26 cellular contexts compared by ENCODE assay signal in genomic region chr21:31912501-31912900, GRCh38. TPM values are rescaled to one million over a fixed set of nuclear protein-coding genes. Genes with fewer than 3 reads are reported as not detected.
DNase-seq lines count a peak whose midpoint lies in the region; ATAC-seq and TF ChIP-seq lines count a peak whose summit lies in the region.
"Had no signal": no experiment of that assay in that cellular context is flagged by ENCODE, and none has a peak within 500 bp of the region (broad histone marks: within the 10 kb centered on the region; RNA-seq: fewer than 3 reads in every experiment).

No MANE protein-coding gene starts in this region.

- no peaks in the 10 kb centered on the region for H3K27me3 Mint-ChIP-seq in chondrocyte (ENCODE audit: low read depth)

- no peak overlapping the region for H4K5ac ChIP-seq in mesendoderm (ENCODE audit: low read length)

- no peak overlapping the region for H3K4me3 Mint-ChIP-seq in chondrocyte (ENCODE audit: unreplicated experiment)
- H3K4me3 Mint-ChIP-seq: B cell; CD8-positive, alpha-beta T cell; GM23338; IgD-negative memory B cell had no signal

- H3K9ac ChIP-seq in mesendoderm (ENCODE audit: low read length), result no peak overlapping the region
- H3K9ac ChIP-seq: KMS-11 had no signal

- no peak overlapping the region for H3K4me3 ChIP-seq in mesendoderm (ENCODE audit: low read length)
- H3K4me3 ChIP-seq in aorta (ENCODE audit: low read length in 2 of 2), result no peak overlapping the region
- H3K4me3 ChIP-seq: GM23338, SK-N-MC had no signal

- no peak overlapping the region for H3K23ac ChIP-seq in mesendoderm (ENCODE audit: low read length)

- peak; percentile 17 for DNase-seq in activated CD8-positive, alpha-beta memory T cell treated with anti-CD3 and anti-CD28 coated beads for 24 hours
- DNase-seq in activated CD8-positive, alpha-beta memory T cell treated with anti-CD3 and anti-CD28 coated beads, Interleukin-2, amount 50 U/mL, for 4 hours, result no peak
- DNase-seq in chondrocyte (ENCODE audit: low spot score), result no peak
- peak; percentile 36 for DNase-seq in mesendoderm
- no peak for DNase-seq in aorta
- DNase-seq: CD8-positive, alpha-beta T cell; DMS79 treated with DMSO at 0.1 percent for 48 hours; GF-D8; HCEC 1CT; MM.1S; NCI-H2029; NCI-H2227 treated with DMSO at 0.1 percent for 48 hours; NCI-H526 treated with DMSO at 0.1 percent for 48 hours; Right ventricle myocardium superior; RPMI8226 had no signal

- H3K4me1 ChIP-seq in mesendoderm (ENCODE audit: control insufficient read depth, low read depth, low read length) (peaks cover 38% of the 10 kb centered on the region), aorta (ENCODE audit: control insufficient read depth in 1 of 2, insufficient read depth in 2 of 2, low read length in 2 of 2) (no peaks in the 10 kb centered on the region)

- peaks cover 45% of the 10 kb centered on the region for H3K4me1 Mint-ChIP-seq in chondrocyte (ENCODE audit: low read depth)
- H3K4me1 Mint-ChIP-seq: B cell, IgD-negative memory B cell had no signal

- peak overlapping the region; percentile 33 for H3K27ac Mint-ChIP-seq in chondrocyte (ENCODE audit: unreplicated experiment)
- H3K27ac Mint-ChIP-seq: B cell; CD8-positive, alpha-beta T cell; GM23338; IgD-negative memory B cell had no signal

- peak overlapping the region; percentile 52 for H3K18ac ChIP-seq in mesendoderm (ENCODE audit: low read length)

- no peak overlapping the region for H3K4me2 ChIP-seq in mesendoderm (ENCODE audit: low read length)
- H3K4me2 ChIP-seq: KMS-11 had no signal

- TF ChIP-seq CTCF in chondrocyte (IDR thresholded peaks at IDR 0.05), result no peak

- intact Hi-C loops in aorta (cut with DNase I), result no loop called here

- H2AK5ac ChIP-seq in mesendoderm (ENCODE audit: low read length), result no peak overlapping the region

- H2BK120ac ChIP-seq in mesendoderm (ENCODE audit: low read depth, low read length), result no peak overlapping the region

- no peak overlapping the region for H3K4ac ChIP-seq in mesendoderm (ENCODE audit: low read depth, low read length)

- no peaks in the 10 kb centered on the region for H3K36me3 Mint-ChIP-seq in chondrocyte (ENCODE audit: low read depth)
- H3K36me3 Mint-ChIP-seq: CD8-positive, alpha-beta T cell; IgD-negative memory B cell had no signal

- H3K56ac ChIP-seq in mesendoderm (ENCODE audit: low read length), result peak overlapping the region; percentile 18

- H3K36me3 ChIP-seq in mesendoderm (ENCODE audit: control insufficient read depth, insufficient read depth, low read length), result no peaks in the 10 kb centered on the region
- no peaks in the 10 kb centered on the region for H3K36me3 ChIP-seq in aorta (ENCODE audit: control insufficient read depth in 1 of 2, insufficient read depth in 2 of 2, low read length in 1 of 2)

- peaks cover 6% of the 10 kb centered on the region for H3K79me1 ChIP-seq in mesendoderm (ENCODE audit: low read length)

- no peaks in the 10 kb centered on the region for H3K9me3 ChIP-seq in aorta (ENCODE audit: control insufficient read depth, low read length)
- H3K9me3 ChIP-seq: Caco-2 had no signal

- H3K27ac ChIP-seq in mesendoderm (ENCODE audit: low read depth, low read length) (peak overlapping the region; percentile 29), aorta (ENCODE audit: low read depth in 1 of 2, low read length in 2 of 2) (no peak overlapping the region)
- H3K27ac ChIP-seq: 22Rv1, C4-2B, KMS-11, SK-N-MC had no signal

- H2BK5ac ChIP-seq in mesendoderm (ENCODE audit: low read length), result peak overlapping the region; percentile 8

- H3K27me3 ChIP-seq in mesendoderm (ENCODE audit: insufficient read depth, low read length, poor library complexity) (no peaks in the 10 kb centered on the region), aorta (ENCODE audit: control insufficient read depth in 1 of 2, insufficient read depth in 2 of 2, low read length in 1 of 2) (no peaks in the 10 kb centered on the region)

- H2BK15ac ChIP-seq in mesendoderm (replicated peaks; ENCODE audit: low read depth), result no peak overlapping the region

- ATAC-seq in GM21619 (IDR thresholded peaks at IDR 0.05; ENCODE audit: unreplicated experiment), result no peak
- no peak for ATAC-seq in GM19467 (IDR thresholded peaks at IDR 0.05; ENCODE audit: unreplicated experiment)
- no peak for ATAC-seq in aorta (ENCODE audit: low FRiP score)
- ATAC-seq in HG03108 (IDR thresholded peaks at IDR 0.05; ENCODE audit: unreplicated experiment), result no peak
- ATAC-seq: CD8-positive, alpha-beta T cell; GM23338 had no signal

- no CpG with 5 or more reads among the region's 9 CpGs for WGBS in mesendoderm (ENCODE audit: extremely low coverage, insufficient coverage, low lambda C conversion rate)
- 89 to 96% methylated on average over 9 of the region's 9 CpGs for WGBS in aorta, 2 donors

- H3K9me3 Mint-ChIP-seq in chondrocyte (ENCODE audit: low read depth), result no peaks in the 10 kb centered on the region
- H3K9me3 Mint-ChIP-seq: CD8-positive, alpha-beta T cell had no signal

- no peak overlapping the region for H4K8ac ChIP-seq in mesendoderm (ENCODE audit: low read depth, low read length)

- H3K79me2 ChIP-seq in mesendoderm (ENCODE audit: control insufficient read depth, insufficient read depth, low read length), result peaks cover 2% of the 10 kb centered on the region

RNA-seq across cellular contexts. Expression of gene HUNK, which starts 39.7 kb away (rescaled TPM):
- total RNA-seq in chondrocyte (0.92 to 1.7 TPM (median 1.6 TPM) in 3 replicates), aorta (1 to 10 TPM in 1 of 2 donors, under 1 TPM in 1; 0.45 to 5.2 TPM)
- 7.3 TPM for polyA plus RNA-seq in mesendoderm (2013, experiment 1 of 2)
- 7.1 TPM for polyA plus RNA-seq in mesendoderm (2013, experiment 2 of 2)
- under 1 TPM in 1 of 2 donors, not detected in 1; 0.13 TPM for polyA plus RNA-seq in aorta
- total RNA-seq: CD8-positive, alpha-beta T cell had no signal
- polyA plus RNA-seq: IgD-negative memory B cell had no signal

Comparison
In these comparisons a context has a peak if more than half of its experiments do, and no peak if none do; other contexts are left out.
1. DNase-seq: peak in activated CD8-positive, alpha-beta memory T cell treated with anti-CD3 and anti-CD28 coated beads for 24 hours (single experiment) and mesendoderm (single experiment); none in activated CD8-positive, alpha-beta memory T cell treated with anti-CD3 and anti-CD28 coated beads, Interleukin-2, amount 50 U/mL, for 4 hours (single experiment), chondrocyte (single experiment) and aorta (0 of 2).